Comparison of ENCODE assay signal across 8 cellular contexts in genomic region chr16:89037261-89038152, GRCh38. TPM values are rescaled to one million over a fixed set of nuclear protein-coding genes. Genes with fewer than 3 reads are reported as not detected.
DNase-seq lines count a peak whose midpoint lies in the region; ATAC-seq and TF ChIP-seq lines count a peak whose summit lies in the region.

No MANE protein-coding gene starts in this region.

- H3K27me3 ChIP-seq in NT2/D1 (ENCODE audit: insufficient read depth, insufficient read length) (peaks cover 17% of the 10 kb centered on the region), brain microvascular endothelial cell (replicated peaks) (peaks cover 5% of the 10 kb centered on the region), uterus (no peaks in the 10 kb centered on the region)

- H3K9ac ChIP-seq in NT2/D1 (ENCODE audit: insufficient read length, low read depth) = no peak overlapping the region

- DNase-seq in Daoy (ENCODE audit: low read depth) (peak; percentile 41), NT2/D1 (ENCODE audit: low read depth, low spot score) (peak; percentile 52), brain microvascular endothelial cell (peak; percentile 9), mucosa of gallbladder (ENCODE audit: low spot score) (peak; percentile 37), NCI-H446 (lab: John Stamatoyannopoulos, UW) (no peak), uterus (no peak)

- H3K27ac ChIP-seq in brain microvascular endothelial cell = no peak overlapping the region
- H3K27ac ChIP-seq in uterus = no peak overlapping the region

- TF ChIP-seq POLR2A in uterus (IDR thresholded peaks at IDR 0.05) = no peak

- H3K4me1 ChIP-seq in NT2/D1 (ENCODE audit: insufficient read depth, insufficient read length) (peaks cover 17% of the 10 kb centered on the region), uterus (no peaks in the 10 kb centered on the region)

- ATAC-seq in HG03521 (IDR thresholded peaks at IDR 0.05; ENCODE audit: unreplicated experiment) (no peak), HG03342 (IDR thresholded peaks at IDR 0.05; ENCODE audit: unreplicated experiment) (no peak)

- H3K9me3 ChIP-seq in NT2/D1 (ENCODE audit: insufficient read depth, low read length) (no peaks in the 10 kb centered on the region), uterus (no peaks in the 10 kb centered on the region)

- no peak overlapping the region for H3K4me3 ChIP-seq in NT2/D1 (ENCODE audit: insufficient read length, low read depth)
- H3K4me3 ChIP-seq in brain microvascular endothelial cell (ENCODE audit: low read depth, low read length) = no peak overlapping the region
- no peak overlapping the region for H3K4me3 ChIP-seq in uterus

- intact Hi-C loops in uterus (cut with DNase I; ENCODE audit: low total_unique reads) = no loop called here

- in situ Hi-C loops in brain microvascular endothelial cell (cut with HindIII; ENCODE audit: low pct_ligation_motif_present, low sequenced_read_pairs) = no loop called here

- no peak for TF ChIP-seq CTCF in brain microvascular endothelial cell (IDR thresholded peaks at IDR 0.05; ENCODE audit: low read depth, low read length, missing control alignments)
- TF ChIP-seq CTCF in uterus (IDR thresholded peaks at IDR 0.05) = no peak

- H3K36me3 ChIP-seq in NT2/D1 (ENCODE audit: insufficient read depth, insufficient read length, low read length) (no peaks in the 10 kb centered on the region), brain microvascular endothelial cell (replicated peaks) (no peaks in the 10 kb centered on the region), uterus (no peaks in the 10 kb centered on the region)

RNA-seq across cellular contexts. Expression of gene ACSF3, which starts 56.1 kb away (rescaled TPM):
- total RNA-seq in Daoy (2014; rRNA removed; shearing (Covaris generic)) = 13.1 and 13.4 TPM in 2 replicates
- total RNA-seq in mucosa of gallbladder = 63.4 TPM
- 10 to 100 TPM in 3 of 4 donors, 1 to 10 TPM in 1; 7.4 to 39.0 (median 18.2) TPM for total RNA-seq in uterus

Comparison
In these comparisons a context has a peak if more than half of its experiments do, and no peak if none do; other contexts are left out.
1. DNase-seq: peak in Daoy (single experiment), NT2/D1 (single experiment), brain microvascular endothelial cell (single experiment) and mucosa of gallbladder (single experiment); none in NCI-H446 (0 of 2) and uterus (0 of 2).